8 cellular contexts compared by ENCODE assay signal in genomic region chrX:155026420-155026726, GRCh38. TPM values are rescaled to one million over a fixed set of nuclear protein-coding genes. Genes with fewer than 3 reads are reported as not detected.
DNase-seq lines count a peak whose midpoint lies in the region; ATAC-seq and TF ChIP-seq lines count a peak whose summit lies in the region.

No MANE protein-coding gene starts in this region.

- no TSS peak for BruUV-seq in MCF 10A (replicated peaks; lab: Mats Ljungman, UMichigan)

- no peak overlapping the region for H3K23ac ChIP-seq in mesendoderm (ENCODE audit: low read length)

- no peak for TF ChIP-seq POLR2A in uterus (IDR thresholded peaks at IDR 0.05)

- no peak overlapping the region for H3K4ac ChIP-seq in mesendoderm (ENCODE audit: low read depth, low read length)

- no peak overlapping the region for H3K4me2 ChIP-seq in mesendoderm (ENCODE audit: low read length)

- peak overlapping the region; percentile 75 for H3K4me3 Mint-ChIP-seq in MCF 10A (ENCODE audit: unreplicated experiment)

- H3K4me1 ChIP-seq in heart right ventricle (peaks cover 0 to 29% (median 4%) of the 10 kb centered on the region in 9 donors), mesendoderm (ENCODE audit: control insufficient read depth, low read depth, low read length) (no peaks in the 10 kb centered on the region), uterus (no peaks in the 10 kb centered on the region)

- H3K36me3 ChIP-seq in heart right ventricle (no peaks in the 10 kb centered on the region), mesendoderm (ENCODE audit: control insufficient read depth, insufficient read depth, low read length) (no peaks in the 10 kb centered on the region), uterus (no peaks in the 10 kb centered on the region)

- no peak overlapping the region for H2BK15ac ChIP-seq in mesendoderm (replicated peaks; ENCODE audit: low read depth)

- intact Hi-C loops in heart right ventricle (cut with DNase I) (loop anchor here in 1 of 10 donors (5.0 kb wide), 1 partner anchor 46 kb away; the partner anchor contains the start of genes BRCC3, CMC4 and MTCP1), Right ventricle myocardium superior (cut with DNase I) (no loop called here), MCF 10A (cut with micrococcal nuclease) (loop anchor here (2.0 kb wide), 1 partner anchor 44 kb away; the partner anchor contains the start of genes BRCC3, CMC4 and MTCP1), uterus (cut with DNase I; ENCODE audit: low total_unique reads) (no loop called here)

- H2BK120ac ChIP-seq in mesendoderm (ENCODE audit: low read depth, low read length), result no peak overlapping the region

- H3K56ac ChIP-seq in mesendoderm (ENCODE audit: low read length), result peak overlapping the region; percentile 73

- H4K8ac ChIP-seq in mesendoderm (ENCODE audit: low read depth, low read length), result no peak overlapping the region

- peaks cover 41% of the 10 kb centered on the region for H3K27me3 Mint-ChIP-seq in MCF 10A (ENCODE audit: insufficient read depth, unreplicated experiment)

- H3K9me3 Mint-ChIP-seq in MCF 10A (ENCODE audit: unreplicated experiment), result no peaks in the 10 kb centered on the region

- H3K36me3 Mint-ChIP-seq in MCF 10A (ENCODE audit: insufficient read depth, unreplicated experiment), result no peaks in the 10 kb centered on the region

- no peaks in the 10 kb centered on the region for H3K79me1 ChIP-seq in mesendoderm (ENCODE audit: low read length)

- H3K9ac ChIP-seq in mesendoderm (ENCODE audit: low read length), result peak overlapping the region; percentile 61

- no peak overlapping the region for H2BK5ac ChIP-seq in mesendoderm (ENCODE audit: low read length)

- H3K27ac ChIP-seq in heart right ventricle, result peak overlapping the region; percentile 85 to 99 (median 98)
- H3K27ac ChIP-seq in mesendoderm (ENCODE audit: low read depth, low read length), result no peak overlapping the region
- peak overlapping the region; percentile 93 to 96 for H3K27ac ChIP-seq in uterus

- TF ChIP-seq CTCF in heart right ventricle (IDR thresholded peaks at IDR 0.05), result no peak
- TF ChIP-seq CTCF in MCF 10A (IDR thresholded peaks at IDR 0.05; ENCODE audit: unreplicated experiment), result no peak
- no peak for TF ChIP-seq CTCF in uterus (IDR thresholded peaks at IDR 0.05)

- ATAC-seq in heart right ventricle, result no peak
- ATAC-seq in Right ventricle myocardium superior (ENCODE audit: poor library complexity), result no peak
- no peak for ATAC-seq in HG03439 (IDR thresholded peaks at IDR 0.05; ENCODE audit: unreplicated experiment)

- H3K9me3 ChIP-seq in heart right ventricle (peaks cover 0 to 5% (median 0%) of the 10 kb centered on the region in 11 donors), uterus (no peaks in the 10 kb centered on the region)

- peak overlapping the region; percentile 90 for H3K27ac Mint-ChIP-seq in MCF 10A (ENCODE audit: low read depth, unreplicated experiment)

- H3K4me3 ChIP-seq in heart right ventricle, result peak overlapping the region in 9 of 10 donors; percentile 32 to 75 (median 62)
- H3K4me3 ChIP-seq in mesendoderm (ENCODE audit: low read length), result peak overlapping the region; percentile 30
- H3K4me3 ChIP-seq in uterus, result peak overlapping the region; percentile 45 to 61

- no peak overlapping the region for H4K5ac ChIP-seq in mesendoderm (ENCODE audit: low read length)

- 0 to 1% methylated on average over 15 to 16 of the region's 16 CpGs for WGBS in heart right ventricle, 2 donors
- no CpG with 5 or more reads among the region's 16 CpGs for WGBS in mesendoderm (ENCODE audit: extremely low coverage, insufficient coverage, low lambda C conversion rate)

- H3K4me1 Mint-ChIP-seq in MCF 10A (ENCODE audit: insufficient read depth, unreplicated experiment), result peaks cover 13% of the 10 kb centered on the region

- DNase-seq in heart right ventricle (no peak), Right ventricle myocardium superior (no peak), MCF 10A (ENCODE audit: unreplicated experiment) (no peak), mesendoderm (no peak), uterus (no peak), medulla oblongata (ENCODE audit: extremely low spot score) (no peak), UCSD-AML1 (lab: John Stamatoyannopoulos, UW; ENCODE audit: unreplicated experiment) (no peak)

- H3K18ac ChIP-seq in mesendoderm (ENCODE audit: low read length), result no peak overlapping the region

- H2AK5ac ChIP-seq in mesendoderm (ENCODE audit: low read length), result no peak overlapping the region

- H3K27me3 ChIP-seq in heart right ventricle (no peaks in the 10 kb centered on the region), mesendoderm (ENCODE audit: insufficient read depth, low read length, poor library complexity) (no peaks in the 10 kb centered on the region), uterus (no peaks in the 10 kb centered on the region)

- POLR2A ChIA-PET in MCF 10A (lab: Yijun Ruan, JAX), result interaction anchor here (0.8 to 3.4 kb wide), 14 partner anchors 9 to 190 kb away, joined by 3 to 35 read pairs (median 6); partner anchors contain the start of genes BRCC3, CMC4, MTCP1 and VBP1

- CTCF ChIA-PET in MCF 10A (lab: Yijun Ruan, JAX), result interaction anchor here (0.8 to 1.3 kb wide), 3 partner anchors 31 to 109 kb away, joined by 3 to 4 read pairs (median 4); no protein-coding TSS in a partner anchor

- peaks cover 5% of the 10 kb centered on the region for H3K79me2 ChIP-seq in mesendoderm (ENCODE audit: control insufficient read depth, insufficient read depth, low read length)

RNA-seq across cellular contexts. Expression of gene FUNDC2, which starts 0.3 kb away (rescaled TPM):
- total RNA-seq in heart right ventricle (100 to 1,000 TPM; 249 to 428 (median 312) TPM), Right ventricle myocardium superior (366 TPM), MCF 10A (2022) (54.8 and 70.2 TPM in 2 replicates), uterus (100 to 1,000 TPM in 1 of 4 donors, 10 to 100 TPM in 3; 47.8 to 102 (median 70.7) TPM)
- 100 to 1,000 TPM; 234 to 530 TPM for polyA plus RNA-seq in heart right ventricle
- 49.6 TPM for polyA plus RNA-seq in mesendoderm (2013, experiment 1 of 2)
- 49.6 TPM for polyA plus RNA-seq in mesendoderm (2013, experiment 2 of 2)

RNA-seq across cellular contexts. Expression of gene F8, which starts 3.9 kb away (rescaled TPM):
- 10 to 100 TPM; 21.6 to 92.4 (median 36.4) TPM for total RNA-seq in heart right ventricle
- 10 to 100 TPM; 40.6 to 80.4 TPM for polyA plus RNA-seq in heart right ventricle
- total RNA-seq in Right ventricle myocardium superior, result 38.9 TPM
- 5.3 and 6.1 TPM in 2 replicates for total RNA-seq in MCF 10A (2022)
- 1.1 TPM for polyA plus RNA-seq in mesendoderm (2013, experiment 1 of 2)
- polyA plus RNA-seq in mesendoderm (2013, experiment 2 of 2), result 1.3 TPM
- 10 to 100 TPM; 11.8 to 63.0 (median 28.5) TPM for total RNA-seq in uterus

RNA-seq across cellular contexts. Expression of gene CMC4, which starts 44.6 kb away (rescaled TPM):
- total RNA-seq in heart right ventricle, result 10 to 100 TPM; 16.6 to 25.8 (median 21.6) TPM
- polyA plus RNA-seq in heart right ventricle, result 10 to 100 TPM; 30.6 to 33.5 TPM
- 23.3 TPM for total RNA-seq in Right ventricle myocardium superior
- total RNA-seq in MCF 10A (2022), result 8.0 and 10.1 TPM in 2 replicates
- 6.4 TPM for polyA plus RNA-seq in mesendoderm (2013, experiment 1 of 2)
- polyA plus RNA-seq in mesendoderm (2013, experiment 2 of 2), result 5.5 TPM
- total RNA-seq in uterus, result 10 to 100 TPM in 2 of 4 donors, 1 to 10 TPM in 2; 7.3 to 53.5 (median 12.2) TPM

RNA-seq across cellular contexts. Expression of gene MTCP1, which starts 44.6 kb away (rescaled TPM):
- total RNA-seq in heart right ventricle (10 to 100 TPM; 32.3 to 53.5 (median 48.8) TPM), Right ventricle myocardium superior (59.2 TPM), MCF 10A (2022) (21.3 and 32.2 TPM in 2 replicates), uterus (10 to 100 TPM in 1 of 4 donors, 1 to 10 TPM in 1, under 1 TPM in 1, not detected in 1; 0.41 to 28.3 (median 6.4) TPM)
- 100 to 1,000 TPM in 1 of 2 donors, 10 to 100 TPM in 1; 21.2 to 384 TPM for polyA plus RNA-seq in heart right ventricle
- 18.8 TPM for polyA plus RNA-seq in mesendoderm (2013, experiment 1 of 2)
- polyA plus RNA-seq in mesendoderm (2013, experiment 2 of 2), result 21.3 TPM

RNA-seq across cellular contexts. Expression of gene BRCC3, which starts 44.9 kb away (rescaled TPM):
- total RNA-seq in heart right ventricle, result 10 to 100 TPM; 13.9 to 20.3 (median 16.6) TPM
- 1 to 10 TPM; 4.9 to 8.4 TPM for polyA plus RNA-seq in heart right ventricle
- total RNA-seq in Right ventricle myocardium superior, result 18.4 TPM
- total RNA-seq in MCF 10A (2022), result 21.1 and 22.9 TPM in 2 replicates
- polyA plus RNA-seq in mesendoderm (2013, experiment 1 of 2), result 16.6 TPM
- 16.8 TPM for polyA plus RNA-seq in mesendoderm (2013, experiment 2 of 2)
- total RNA-seq in uterus, result 10 to 100 TPM in 2 of 4 donors, 1 to 10 TPM in 1, under 1 TPM in 1; 0.77 to 15.6 (median 8.8) TPM
